Comparison of ENCODE assay signal across 10 cellular contexts in genomic region chr15:90465140-90465929, GRCh38.
DNase-seq lines count a peak whose midpoint lies in the region; ATAC-seq and TF ChIP-seq lines count a peak whose summit lies in the region.
"Had no signal": no experiment of that assay in that cellular context is flagged by ENCODE, and none has a peak within 500 bp of the region (broad histone marks: within the 10 kb centered on the region; RNA-seq: fewer than 3 reads in every experiment).

No MANE protein-coding gene starts in this region.

- H3K14ac ChIP-seq in IMR-90 (replicated peaks; ENCODE audit: low read depth, low read length), result no peak overlapping the region

- no peaks in the 10 kb centered on the region for H3K9me3 ChIP-seq in IMR-90 (ENCODE audit: control insufficient read depth, insufficient read depth, low read length)

- TF ChIP-seq RAD21 in IMR-90 (IDR thresholded peaks at IDR 0.05; ENCODE audit: low read length), result no peak

- H2BK20ac ChIP-seq in IMR-90 (ENCODE audit: low read depth, low read length), result no peak overlapping the region

- H3K56ac ChIP-seq in IMR-90 (ENCODE audit: extremely low read depth, insufficient read depth, low read length), result no peak overlapping the region

- H3K23ac ChIP-seq in IMR-90 (ENCODE audit: low read depth, low read length), result no peak overlapping the region

- peak; percentile 23 for DNase-seq in AG09309 (ENCODE audit: low read depth)
- peak; percentile 81 for DNase-seq in IMR-90
- DNase-seq in chondrocyte (ENCODE audit: low spot score), result no peak
- no peak for DNase-seq in nucleus accumbens (lab: John Stamatoyannopoulos, UW)
- DNase-seq: glutamatergic neuron; NK-92 treated with Interleukin-12 subunit alpha and Interleukin-12 subunit beta, amount 100 ng/mL, for 24 hours had no signal

- no TSS peak for BruUV-seq in IMR-90 (replicated peaks; lab: Mats Ljungman, UMichigan)

- H3K9ac ChIP-seq in IMR-90 (ENCODE audit: low read depth, low read length), result no peak overlapping the region

- no peak overlapping the region for H4K91ac ChIP-seq in IMR-90 (ENCODE audit: insufficient read depth, low read depth, low read length)

- no peak overlapping the region for H4K8ac ChIP-seq in IMR-90 (ENCODE audit: low read depth in 2 of 2, low read length in 2 of 2)

- H3K4me3 Mint-ChIP-seq in chondrocyte (ENCODE audit: unreplicated experiment) (no peak overlapping the region), nephron (no peak overlapping the region)

- no peaks in the 10 kb centered on the region for H3K9me3 Mint-ChIP-seq in chondrocyte (ENCODE audit: low read depth)
- H3K9me3 Mint-ChIP-seq in nephron, result no peaks in the 10 kb centered on the region

- WGBS in IMR-90 (ENCODE audit: extremely low coverage in 2 of 2, insufficient read length in 1 of 2), 2 experiments, result 100% methylated on average over 1 of the region's 7 CpGs; no CpG with 5 or more reads in 1 of the 2 experiments

- H2BK5ac ChIP-seq in IMR-90 (ENCODE audit: low read depth, low read length, poor library complexity, severe bottlenecking), result peak overlapping the region; percentile 15

- POLR2A ChIA-PET in IMR-90 (lab: Charles Lee; ENCODE audit: unreplicated experiment), result no interaction called here

- TF ChIP-seq POLR2A in IMR-90 (IDR thresholded peaks at IDR 0.05; ENCODE audit: low read depth, low read length), result no peak

- peaks cover 44% of the 10 kb centered on the region for H3K4me1 Mint-ChIP-seq in chondrocyte (ENCODE audit: low read depth)
- H3K4me1 Mint-ChIP-seq in nephron, result peaks cover 52% of the 10 kb centered on the region

- no peak overlapping the region for H3K4me2 ChIP-seq in IMR-90 (ENCODE audit: low read depth, low read length)

- H3K27ac Mint-ChIP-seq in chondrocyte (ENCODE audit: unreplicated experiment), result peak overlapping the region; percentile 86
- H3K27ac Mint-ChIP-seq in nephron, result peak overlapping the region; percentile 38 to 75 (median 51)

- no peak overlapping the region for H2BK120ac ChIP-seq in IMR-90 (ENCODE audit: low read depth, low read length)

- H4K5ac ChIP-seq in IMR-90 (ENCODE audit: low read depth, low read length), result no peak overlapping the region

- peak; percentile 67 for ATAC-seq in IMR-90 (ENCODE audit: low read depth)
- ATAC-seq in HG03159 (IDR thresholded peaks at IDR 0.05; ENCODE audit: unreplicated experiment), result no peak
- no peak for ATAC-seq in HG03432 (IDR thresholded peaks at IDR 0.05; ENCODE audit: unreplicated experiment)
- ATAC-seq in GM18873 (IDR thresholded peaks at IDR 0.05; ENCODE audit: low FRiP score, unreplicated experiment), result no peak

- H3K18ac ChIP-seq in IMR-90 (ENCODE audit: low read depth, low read length), result no peak overlapping the region

- dilution Hi-C loops in IMR-90 (cut with HindIII; ENCODE audit: low sequenced_read_pairs, unreplicated experiment), result no loop called here

- H3K4me1 ChIP-seq in IMR-90 (ENCODE audit: control insufficient read depth, insufficient read depth, low read length), result peaks cover 5% of the 10 kb centered on the region

- H3K27ac ChIP-seq in IMR-90 (ENCODE audit: insufficient read depth, low read length), result 0 out of 2 replicates have a peak overlapping the region, but pooled peaks have one; percentile 13

- H2AK5ac ChIP-seq in IMR-90 (ENCODE audit: low read depth, low read length), result peak overlapping the region; percentile 14; the same call in 1 of the 2 replicates

- peaks cover 21% of the 10 kb centered on the region for H3K36me3 ChIP-seq in IMR-90 (ENCODE audit: control insufficient read depth, insufficient read depth, low read length)

- H3K9me1 ChIP-seq in IMR-90 (ENCODE audit: insufficient read depth, low read length), result peaks cover 15% of the 10 kb centered on the region

- H3K36me3 Mint-ChIP-seq in chondrocyte (ENCODE audit: low read depth) (peaks cover 25% of the 10 kb centered on the region), nephron (ENCODE audit: low read depth) (peaks cover 32% of the 10 kb centered on the region)

- in situ Hi-C loops in IMR-90 (cut with MboI; ENCODE audit: low sequenced_read_pairs), result no loop called here

- H3K27me3 Mint-ChIP-seq in chondrocyte (ENCODE audit: low read depth) (no peaks in the 10 kb centered on the region), nephron (ENCODE audit: low read depth) (no peaks in the 10 kb centered on the region)

- CTCF ChIA-PET in IMR-90 (lab: Yijun Ruan, JAX), result interaction anchor here (0.9 kb wide), 1 partner anchor 17 kb away, joined by 3 read pairs; no protein-coding TSS in a partner anchor

- no peak overlapping the region for H2BK15ac ChIP-seq in IMR-90 (ENCODE audit: low read depth, low read length)

- peaks cover 30 to 61% of the 10 kb centered on the region in 2 experiments for H3K79me1 ChIP-seq in IMR-90 (ENCODE audit: low read depth in 1 of 2, low read length in 2 of 2)

- H2AK9ac ChIP-seq in IMR-90 (replicated peaks; ENCODE audit: low read depth, low read length, poor library complexity), result no peak overlapping the region

- H4K20me1 ChIP-seq in IMR-90 (ENCODE audit: insufficient read depth, low read length), result peaks cover 36% of the 10 kb centered on the region; the same call in 1 of the 2 replicates

- H2AFZ ChIP-seq in IMR-90 (replicated peaks; ENCODE audit: low read length, poor library complexity), result no peak overlapping the region

- H3K27me3 ChIP-seq in IMR-90 (ENCODE audit: control insufficient read depth, insufficient read depth, low read length), result no peaks in the 10 kb centered on the region

- TF ChIP-seq CTCF in AG09309 (IDR thresholded peaks at IDR 0.05; ENCODE audit: control insufficient read depth, insufficient read depth, low read depth, low read length, missing control alignments) (no peak), IMR-90 (conservative IDR thresholded peaks at IDR 0.05; ENCODE audit: low read depth, low read length) (no peak), chondrocyte (IDR thresholded peaks at IDR 0.05) (no peak), nephron (IDR thresholded peaks at IDR 0.05; ENCODE audit: unreplicated experiment in 3 of 3) (no peak)

- no peak overlapping the region for H3K4ac ChIP-seq in IMR-90 (ENCODE audit: low read depth, low read length)

- H3K4me3 ChIP-seq in AG09309 (ENCODE audit: control insufficient read depth, low read depth, low read length) (no peak overlapping the region), IMR-90 (ENCODE audit: insufficient read depth, low read depth, low read length) (no peak overlapping the region)

- intact Hi-C loops in IMR-90 (cut with micrococcal nuclease), result no loop called here

TF ChIP-seq in IMR-90, 13 proteins besides CTCF, POLR2A, EP300 and RAD21:
- TF ChIP-seq MAFK (IDR thresholded peaks at IDR 0.05; ENCODE audit: low read depth, low read length) (peak; percentile 53; the same call in 1 of the 2 replicates), USF2 (IDR thresholded peaks at IDR 0.05; ENCODE audit: low read depth, low read length) (no peak)
TF ChIP-seq in IMR-90: peak in this region for 1.

Comparison
In these comparisons a context has a peak if more than half of its experiments do, and no peak if none do; other contexts are left out.
1. DNase-seq: peak in AG09309 (single experiment) and IMR-90 (single experiment); none in chondrocyte (single experiment) and nucleus accumbens (0 of 56).